Comparison of ENCODE assay signal across 26 cellular contexts in genomic region chr2:203745267-203745666, GRCh38. TPM values are rescaled to one million over a fixed set of nuclear protein-coding genes. Genes with fewer than 3 reads are reported as not detected.
DNase-seq lines count a peak whose midpoint lies in the region; ATAC-seq, FAIRE-seq and TF ChIP-seq lines count a peak whose summit lies in the region.
"Had no signal": no experiment of that assay in that cellular context is flagged by ENCODE, and none has a peak within 500 bp of the region (broad histone marks: within the 10 kb centered on the region; RNA-seq: fewer than 3 reads in every experiment).

No MANE protein-coding gene starts in this region.

- H3K36me3 Mint-ChIP-seq in activated naive CD4-positive, alpha-beta T cell treated with anti-CD3 and anti-CD28 coated beads for 36 hours (ENCODE audit: low read depth), result peaks cover 22% of the 10 kb centered on the region
- peaks cover 24 to 62% of the 10 kb centered on the region in 2 donors for H3K36me3 Mint-ChIP-seq in activated naive CD4-positive, alpha-beta T cell treated with anti-CD3 and anti-CD28 coated beads, Interleukin-2, amount 50 U/mL, for 72 hours

- H3K9me3 Mint-ChIP-seq in activated naive CD4-positive, alpha-beta T cell treated with anti-CD3 and anti-CD28 coated beads for 36 hours, result peaks cover 8% of the 10 kb centered on the region
- H3K9me3 Mint-ChIP-seq in activated naive CD4-positive, alpha-beta T cell treated with anti-CD3 and anti-CD28 coated beads, Interleukin-2, amount 50 U/mL, for 72 hours, result peaks cover 14 to 18% of the 10 kb centered on the region in 2 donors
- H3K9me3 Mint-ChIP-seq: GM23338 had no signal

- H3K9me3 ChIP-seq in kidney (ENCODE audit: control insufficient read depth in 1 of 2, low read length in 2 of 2) (no peaks in the 10 kb centered on the region), colonic mucosa (no peaks in the 10 kb centered on the region)
- H3K9me3 ChIP-seq: Caco-2, HAP-1, SJCRH30 had no signal

- no peaks in the 10 kb centered on the region for H3K27me3 Mint-ChIP-seq in activated naive CD4-positive, alpha-beta T cell treated with anti-CD3 and anti-CD28 coated beads for 36 hours (ENCODE audit: low read depth)
- H3K27me3 Mint-ChIP-seq: CD4-positive, alpha-beta memory T cell had no signal

- intact Hi-C loops in activated naive CD4-positive, alpha-beta T cell treated with anti-CD3 and anti-CD28 coated beads for 36 hours (cut with micrococcal nuclease), result no loop called here
- intact Hi-C loops in kidney (cut with DNase I) (no loop called here), colonic mucosa (cut with DNase I) (no loop called here)

- peak overlapping the region; percentile 80 for H3K27ac Mint-ChIP-seq in activated naive CD4-positive, alpha-beta T cell treated with anti-CD3 and anti-CD28 coated beads for 36 hours
- H3K27ac Mint-ChIP-seq in activated naive CD4-positive, alpha-beta T cell treated with anti-CD3 and anti-CD28 coated beads, Interleukin-2, amount 50 U/mL, for 72 hours, result no peak overlapping the region
- H3K27ac Mint-ChIP-seq: GM23338 had no signal

- H3K4me1 ChIP-seq in kidney (ENCODE audit: control insufficient read depth in 1 of 2, insufficient read depth in 1 of 2, low read depth in 1 of 2, low read length in 2 of 2) (no peaks in the 10 kb centered on the region), colonic mucosa (no peaks in the 10 kb centered on the region)
- H3K4me1 ChIP-seq: HAP-1 had no signal

- H3K4me3 Mint-ChIP-seq in activated naive CD4-positive, alpha-beta T cell treated with anti-CD3 and anti-CD28 coated beads for 36 hours, result no peak overlapping the region
- H3K4me3 Mint-ChIP-seq: GM23338 had no signal

- H3K36me3 ChIP-seq in kidney (ENCODE audit: control insufficient read depth in 1 of 2, insufficient read depth in 2 of 2, low read length in 2 of 2) (no peaks in the 10 kb centered on the region), colonic mucosa (no peaks in the 10 kb centered on the region)
- H3K36me3 ChIP-seq: BLaER1, HAP-1, SJCRH30 had no signal

- no peak overlapping the region for H3K27ac ChIP-seq in kidney (ENCODE audit: low read depth in 2 of 2, low read length in 2 of 2)
- H3K27ac ChIP-seq in colonic mucosa, result no peak overlapping the region
- H3K27ac ChIP-seq: BLaER1, KMS-11, SJCRH30 had no signal

- CTCF ChIA-PET in activated naive CD4-positive, alpha-beta T cell treated with anti-CD3 and anti-CD28 coated beads for 36 hours (lab: Charles Lee), result no interaction called here

- FAIRE-seq in G401.6 (lab: Jason Lieb, UNC) (peak; percentile 78), TTC549 (lab: Jason Lieb, UNC) (peak; percentile 88), kidney (lab: Jason Lieb, UNC) (peak; percentile 82)
- FAIRE-seq: GM12878 had no signal

- TF ChIP-seq CTCF in kidney (IDR thresholded peaks at IDR 0.05; ENCODE audit: borderline replicate concordance, extremely low read depth, insufficient read depth) (no peak), colonic mucosa (IDR thresholded peaks at IDR 0.05) (no peak)

- H3K4me1 Mint-ChIP-seq in activated naive CD4-positive, alpha-beta T cell treated with anti-CD3 and anti-CD28 coated beads for 36 hours (ENCODE audit: low read depth), result peaks cover 88% of the 10 kb centered on the region
- H3K4me1 Mint-ChIP-seq: GM23338 had no signal

- H3K27me3 ChIP-seq in colonic mucosa, result no peaks in the 10 kb centered on the region
- H3K27me3 ChIP-seq: BLaER1, SJCRH30 had no signal

- H3K4me3 ChIP-seq in kidney (ENCODE audit: low read length in 2 of 2), result no peak overlapping the region
- no peak overlapping the region for H3K4me3 ChIP-seq in colonic mucosa
- H3K4me3 ChIP-seq: BLaER1, GM12878, GM23338, HAP-1, SJCRH30 had no signal

- ATAC-seq in activated naive CD4-positive, alpha-beta T cell treated with anti-CD3 and anti-CD28 coated beads, Interleukin-2, amount 50 U/mL, for 72 hours, result no peak
- ATAC-seq in GM18861 (IDR thresholded peaks at IDR 0.05; ENCODE audit: unreplicated experiment), result no peak
- ATAC-seq: GM12878, GM23338 had no signal

- DNase-seq in activated naive CD4-positive, alpha-beta T cell treated with anti-CD3 and anti-CD28 coated beads for 36 hours, result no peak
- DNase-seq in activated naive CD4-positive, alpha-beta T cell treated with anti-CD3 and anti-CD28 coated beads, Interleukin-2, amount 50 U/mL, for 72 hours (ENCODE audit: low spot score in 2 of 2), result no peak
- DNase-seq in kidney, result no peak
- DNase-seq in colonic mucosa, result no peak
- DNase-seq in activated CD8-positive, alpha-beta memory T cell treated with anti-CD3 and anti-CD28 coated beads for 24 hours, result no peak
- DNase-seq: ACHN; Caco-2; CD4-positive, alpha-beta memory T cell; DMS 273 treated with DMSO at 0.1 percent for 48 hours; DMS79 treated with DMSO at 0.1 percent for 48 hours; NCI-H1092 treated with DMSO at 0.1 percent for 48 hours; NCI-H1436 treated with DMSO at 0.1 percent for 48 hours; NCI-H1930; NCI-H2227 treated with DMSO at 0.1 percent for 48 hours; NCI-H510A; NCI-H748 treated with DMSO at 0.1 percent for 48 hours; NK-92 treated with Interleukin-12 subunit alpha and Interleukin-12 subunit beta, amount 100 ng/mL, for 24 hours; SJCRH30 had no signal

- H3K9ac ChIP-seq in kidney (ENCODE audit: low read length in 2 of 2) (no peak overlapping the region), colonic mucosa (ENCODE audit: low read depth in 2 of 2, low read length in 2 of 2) (no peak overlapping the region)
- H3K9ac ChIP-seq: BLaER1, KMS-11 had no signal

RNA-seq across cellular contexts. Expression of gene CD28, which starts 38.8 kb away (rescaled TPM):
- total RNA-seq in activated naive CD4-positive, alpha-beta T cell treated with anti-CD3 and anti-CD28 coated beads for 36 hours, result 100 to 1,000 TPM; 165 to 167 TPM
- total RNA-seq in activated naive CD4-positive, alpha-beta T cell treated with anti-CD3 and anti-CD28 coated beads, Interleukin-2, amount 50 U/mL, for 72 hours, result 100 to 1,000 TPM; 159 to 191 TPM
- total RNA-seq in kidney (4.7 TPM), colonic mucosa (1 to 10 TPM; 1.5 to 1.9 TPM)
- 0.37 TPM for polyA plus RNA-seq in kidney (ENCODE audit: insufficient read depth, low read depth, low replicate concordance)
- total RNA-seq: GM23338 had no signal
- polyA plus RNA-seq: GM23338 had no signal

Comparison
In these comparisons a context has a peak if more than half of its experiments do, and no peak if none do; other contexts are left out.
1. RNA of gene CD28, which starts 38.8 kb away (total RNA-seq): 159 to 191 TPM in activated naive CD4-positive, alpha-beta T cell treated with anti-CD3 and anti-CD28 coated beads, Interleukin-2, amount 50 U/mL, for 72 hours and 165 to 167 TPM in activated naive CD4-positive, alpha-beta T cell treated with anti-CD3 and anti-CD28 coated beads for 36 hours; 4.7 TPM in kidney (single experiment) and 1.5 to 1.9 TPM in colonic mucosa; every median in the first group is over 10 times any median in the second.